16 cellular contexts compared by ENCODE assay signal in genomic region chr12:75900781-75901254, GRCh38.
"Had no signal": no experiment of that assay in that cellular context is flagged by ENCODE, and none has a peak within 500 bp of the region (broad histone marks: within the 10 kb centered on the region; RNA-seq: fewer than 3 reads in every experiment).

No MANE protein-coding gene starts in this region.

- H3K4me3 ChIP-seq: esophagus muscularis mucosa, stomach, thoracic aorta, vagina had no signal

- H3K4me3 Mint-ChIP-seq: activated CD8-positive, alpha-beta memory T cell treated with anti-CD3 and anti-CD28 coated beads, Interleukin-2, amount 10 ng/mL, durations not matched to agents 7 days and 5 days; activated naive CD4-positive, alpha-beta T cell treated with anti-CD3 and anti-CD28 coated beads, Interleukin-2, amount 50 U/mL, for 24 hours; activated T-cell treated with anti-CD3 and anti-CD28 coated beads, Interleukin-2, amount 50 U/mL, for 24 hours; dendritic cell treated with granulocyte-macrophage colony-stimulating factor and Interleukin-4, amounts not matched to agents 40 ng/mL and 50 ng/mL, for 4 days; natural killer cell had no signal

- H3K27ac Mint-ChIP-seq: activated CD8-positive, alpha-beta memory T cell treated with anti-CD3 and anti-CD28 coated beads, Interleukin-2, amount 10 ng/mL, durations not matched to agents 7 days and 5 days; activated naive CD4-positive, alpha-beta T cell treated with anti-CD3 and anti-CD28 coated beads, Interleukin-2, amount 50 U/mL, for 24 hours; activated T-cell treated with anti-CD3 and anti-CD28 coated beads, Interleukin-2, amount 50 U/mL, for 24 hours; dendritic cell treated with granulocyte-macrophage colony-stimulating factor and Interleukin-4, amounts not matched to agents 40 ng/mL and 50 ng/mL, for 4 days; natural killer cell had no signal

- DNase-seq: activated CD4-positive, alpha-beta T cell treated with anti-CD3 and anti-CD28 coated beads, Interleukin-2, amount 50 U/mL, for 48 hours; activated CD8-positive, alpha-beta memory T cell treated with anti-CD3 and anti-CD28 coated beads, Interleukin-2, amount 10 ng/mL, durations not matched to agents 7 days and 5 days; activated effector memory CD4-positive, alpha-beta T cell treated with Interleukin-2 at 50 U/mL for 16 hours; activated T-cell treated with anti-CD3 and anti-CD28 coated beads, Interleukin-2, amount 50 U/mL, for 24 hours; foreskin fibroblast; head of caudate nucleus; natural killer cell; stimulated activated CD4-positive, alpha-beta T cell treated with anti-CD3 and anti-CD28 coated beads, Interleukin-15, amount 100 ng/mL, for 24 hours; stomach had no signal

- H3K27me3 ChIP-seq: esophagus muscularis mucosa, stomach, vagina had no signal

- H3K9me3 Mint-ChIP-seq: activated naive CD4-positive, alpha-beta T cell treated with anti-CD3 and anti-CD28 coated beads, Interleukin-2, amount 50 U/mL, for 24 hours; activated T-cell treated with anti-CD3 and anti-CD28 coated beads, Interleukin-2, amount 50 U/mL, for 24 hours; dendritic cell treated with granulocyte-macrophage colony-stimulating factor and Interleukin-4, amounts not matched to agents 40 ng/mL and 50 ng/mL, for 4 days; natural killer cell had no signal

- H3K36me3 Mint-ChIP-seq: activated CD8-positive, alpha-beta memory T cell treated with anti-CD3 and anti-CD28 coated beads, Interleukin-2, amount 10 ng/mL, durations not matched to agents 7 days and 5 days; activated naive CD4-positive, alpha-beta T cell treated with anti-CD3 and anti-CD28 coated beads, Interleukin-2, amount 50 U/mL, for 24 hours; natural killer cell had no signal

- H3K4me1 ChIP-seq: esophagus muscularis mucosa, stomach, vagina had no signal

- H3K9me3 ChIP-seq: esophagus muscularis mucosa, stomach, thoracic aorta, vagina had no signal

- H3K27me3 Mint-ChIP-seq: activated naive CD4-positive, alpha-beta T cell treated with anti-CD3 and anti-CD28 coated beads, Interleukin-2, amount 50 U/mL, for 24 hours had no signal

- H3K36me3 ChIP-seq: esophagus muscularis mucosa, stomach, thoracic aorta, vagina had no signal

- H3K4me1 Mint-ChIP-seq: activated CD8-positive, alpha-beta memory T cell treated with anti-CD3 and anti-CD28 coated beads, Interleukin-2, amount 10 ng/mL, durations not matched to agents 7 days and 5 days; activated naive CD4-positive, alpha-beta T cell treated with anti-CD3 and anti-CD28 coated beads, Interleukin-2, amount 50 U/mL, for 24 hours; natural killer cell had no signal

- H3K27ac ChIP-seq: esophagus muscularis mucosa, stomach, thoracic aorta, vagina had no signal

- ATAC-seq: activated CD4-positive, CD25-positive, alpha-beta regulatory T cell treated with anti-CD3 and anti-CD28 coated beads, Interleukin-2, amount 50 U/mL, for 24 hours; activated CD8-positive, alpha-beta memory T cell treated with anti-CD3 and anti-CD28 coated beads, Interleukin-2, amount 10 ng/mL, durations not matched to agents 7 days and 5 days; left lobe of liver; natural killer cell had no signal
